14 cellular contexts compared by ENCODE assay signal in the genomic region with DNA sequence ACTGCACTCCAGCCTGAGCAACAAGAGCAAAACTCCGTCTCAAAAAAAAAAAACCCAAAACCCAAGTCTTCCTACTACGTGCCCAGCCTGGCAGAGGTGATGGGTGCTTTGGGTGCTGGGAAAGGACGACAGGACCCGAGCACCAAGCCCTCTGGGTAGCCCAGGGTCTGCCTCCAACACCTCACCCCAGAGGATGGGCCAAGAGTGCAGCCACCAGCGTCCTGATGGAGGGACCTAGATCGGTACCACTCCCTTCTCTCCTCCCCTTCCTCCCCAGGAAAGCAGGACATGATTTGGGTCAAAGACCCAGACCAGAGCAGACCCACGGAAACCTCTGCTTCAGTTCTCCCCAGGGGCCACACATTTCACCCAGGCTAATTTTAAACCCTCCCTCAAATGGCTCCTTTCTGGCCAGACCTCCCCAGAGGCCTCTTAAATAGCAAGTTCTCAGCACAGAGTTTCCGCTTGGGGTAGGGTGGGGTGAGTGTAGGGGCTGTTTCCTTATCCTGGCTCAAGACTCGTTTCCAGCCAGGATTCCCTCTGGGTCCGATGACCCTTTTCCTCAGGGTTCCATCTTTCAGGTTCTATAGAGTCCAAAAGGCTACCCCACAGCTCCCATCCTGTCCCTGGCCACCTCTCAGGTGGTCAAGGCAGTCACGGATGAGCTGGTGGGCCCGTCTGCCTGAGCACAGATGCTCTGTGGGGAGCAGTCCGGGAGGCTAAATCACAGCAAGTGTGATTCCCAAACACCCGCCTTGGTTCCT. TPM values are rescaled to one million over a fixed set of nuclear protein-coding genes. Genes with fewer than 3 reads are reported as not detected.
A peak's percentile ranks its signal among the peaks of the same experiment; 100 is the strongest.
DNase-seq lines count a peak whose midpoint lies in the region; ATAC-seq and TF ChIP-seq lines count a peak whose summit lies in the region.
"Had no signal": no experiment of that assay in that cellular context is flagged by ENCODE, and none has a peak within 500 bp of the region (broad histone marks: within the 10 kb centered on the region; RNA-seq: fewer than 3 reads in every experiment).

No MANE protein-coding gene starts in this region.

- ATAC-seq in GM19397 (IDR thresholded peaks at IDR 0.05; ENCODE audit: unreplicated experiment) (peak; percentile 66), HG03135 (IDR thresholded peaks at IDR 0.05; ENCODE audit: unreplicated experiment) (peak; percentile 56), gastroesophageal sphincter (no peak)

- intact Hi-C loops in uterus (cut with DNase I; ENCODE audit: low total_unique reads), result no loop called here
- intact Hi-C loops in mammary epithelial cell (cut with micrococcal nuclease), result no loop called here

- TF ChIP-seq CTCF in gastroesophageal sphincter (IDR thresholded peaks at IDR 0.05), result no peak
- TF ChIP-seq CTCF in uterus (IDR thresholded peaks at IDR 0.05), result no peak
- TF ChIP-seq CTCF in mammary epithelial cell (conservative IDR thresholded peaks at IDR 0.05 in 1 of 2, IDR thresholded peaks at IDR 0.05 in 1 of 2; ENCODE audit: extremely low read depth in 1 of 2, insufficient read depth in 1 of 2, low read depth in 1 of 2, low read length in 2 of 2), result no peak

- no peak overlapping the region for H3K4me3 ChIP-seq in gastroesophageal sphincter
- H3K4me3 ChIP-seq in uterus, result no peak overlapping the region
- no peak overlapping the region for H3K4me3 ChIP-seq in mammary epithelial cell (replicated peaks in 1 of 3; ENCODE audit: insufficient read depth in 1 of 3, low read depth in 2 of 3, low read length in 3 of 3)
- H3K4me3 ChIP-seq: SK-N-MC had no signal

- no TSS peak for BruUV-seq in mammary epithelial cell (replicated peaks; lab: Mats Ljungman, UMichigan)

- H3K4me1 ChIP-seq in gastroesophageal sphincter, result peaks cover 0 to 92% (median 9%) of the 10 kb centered on the region in 3 donors
- no peaks in the 10 kb centered on the region for H3K4me1 ChIP-seq in uterus
- H3K4me1 ChIP-seq in mammary epithelial cell (ENCODE audit: insufficient read depth, low read length), result no peaks in the 10 kb centered on the region

- CTCF ChIA-PET in mammary epithelial cell (lab: Charles Lee; ENCODE audit: low non-redundant PET), result no interaction called here

- 38% methylated on average over 9 of the region's 14 CpGs; no CpG with 5 or more reads in 1 of the 2 donors for WGBS in gastroesophageal sphincter (ENCODE audit: low coverage in 1 of 2), 2 donors
- WGBS in mammary epithelial cell (ENCODE audit: low coverage, missing lambda C conversion rate), result 81% methylated on average over 11 of the region's 14 CpGs

- H3K4me2 ChIP-seq in mammary epithelial cell (ENCODE audit: insufficient read depth, low read depth, low read length), result no peak overlapping the region

- no peak for TF ChIP-seq POLR2A in gastroesophageal sphincter (IDR thresholded peaks at IDR 0.05)
- no peak for TF ChIP-seq POLR2A in uterus (IDR thresholded peaks at IDR 0.05)

- H3K79me2 ChIP-seq in mammary epithelial cell (ENCODE audit: insufficient read depth, low read length), result no peaks in the 10 kb centered on the region

- H3K36me3 ChIP-seq in gastroesophageal sphincter (no peaks in the 10 kb centered on the region), uterus (no peaks in the 10 kb centered on the region), mammary epithelial cell (ENCODE audit: insufficient read depth, low read length) (no peaks in the 10 kb centered on the region)

- no peaks in the 10 kb centered on the region for H4K20me1 ChIP-seq in mammary epithelial cell (ENCODE audit: insufficient read depth, low read length)

- in situ Hi-C loops in mammary epithelial cell (cut with MboI; ENCODE audit: low sequenced_read_pairs in 2 of 2), result no loop called here

- no peak overlapping the region for H2AFZ ChIP-seq in mammary epithelial cell (ENCODE audit: low read depth, low read length)

- DNase-seq in uterus (no peak), mammary epithelial cell (no peak), SW480 (ENCODE audit: low spot score) (no peak)
- DNase-seq in activated CD8-positive, alpha-beta memory T cell treated with anti-CD3 and anti-CD28 coated beads, Interleukin-2, amount 50 U/mL, for 4 hours, result no peak
- DNase-seq: activated CD4-positive, alpha-beta T cell treated with anti-CD3 and anti-CD28 coated beads, Interleukin-2, amount 10 ng/mL, durations not matched to agents 24 days and 14 days; activated naive CD4-positive, alpha-beta T cell treated with anti-CD3 and anti-CD28 coated beads, Interleukin-2, amount 50 U/mL, for 16 hours; mesendoderm; MV-4-11; NCI-H526; small intestine had no signal

- H3K27ac ChIP-seq in gastroesophageal sphincter (peak overlapping the region; percentile 7 to 88 (median 82)), uterus (peak overlapping the region; percentile 41 to 44), mammary epithelial cell (ENCODE audit: insufficient read depth, low read depth, low read length) (no peak overlapping the region)
- H3K27ac ChIP-seq: SK-N-MC had no signal

- dilution Hi-C loops in mammary epithelial cell (cut with HindIII; ENCODE audit: low sequenced_read_pairs), result no loop called here

- H3K27me3 ChIP-seq in gastroesophageal sphincter (no peaks in the 10 kb centered on the region), uterus (no peaks in the 10 kb centered on the region), mammary epithelial cell (ENCODE audit: insufficient read depth, low read length) (peaks cover 2% of the 10 kb centered on the region)

- no peaks in the 10 kb centered on the region for H3K9me3 ChIP-seq in gastroesophageal sphincter
- no peaks in the 10 kb centered on the region for H3K9me3 ChIP-seq in uterus
- H3K9me3 ChIP-seq in mammary epithelial cell (replicated peaks; ENCODE audit: insufficient read depth, low read length), result no peaks in the 10 kb centered on the region

- no peak for TF ChIP-seq EP300 in gastroesophageal sphincter (IDR thresholded peaks at IDR 0.05)

- no peak overlapping the region for H3K9ac ChIP-seq in mammary epithelial cell (ENCODE audit: insufficient read depth, low read length)

RNA-seq across cellular contexts. Expression of a gene that starts 20.5 kb away (rescaled TPM):
- total RNA-seq in gastroesophageal sphincter (10 to 100 TPM; 14.6 to 47.8 (median 33.9) TPM), uterus (10 to 100 TPM in 1 of 4 donors, 1 to 10 TPM in 3; 1.5 to 58.4 (median 6.4) TPM), mammary epithelial cell (not detected)
- 0.03 TPM for polyA plus RNA-seq in mammary epithelial cell
- polyA minus RNA-seq in mammary epithelial cell, result not detected
- total RNA-seq: activated CD4-positive, alpha-beta T cell treated with anti-CD3 and anti-CD28 coated beads, Interleukin-2, amount 10 ng/mL, durations not matched to agents 24 days and 14 days had no signal
